ENCODE assay signal across 17 cellular contexts in the genomic region with DNA sequence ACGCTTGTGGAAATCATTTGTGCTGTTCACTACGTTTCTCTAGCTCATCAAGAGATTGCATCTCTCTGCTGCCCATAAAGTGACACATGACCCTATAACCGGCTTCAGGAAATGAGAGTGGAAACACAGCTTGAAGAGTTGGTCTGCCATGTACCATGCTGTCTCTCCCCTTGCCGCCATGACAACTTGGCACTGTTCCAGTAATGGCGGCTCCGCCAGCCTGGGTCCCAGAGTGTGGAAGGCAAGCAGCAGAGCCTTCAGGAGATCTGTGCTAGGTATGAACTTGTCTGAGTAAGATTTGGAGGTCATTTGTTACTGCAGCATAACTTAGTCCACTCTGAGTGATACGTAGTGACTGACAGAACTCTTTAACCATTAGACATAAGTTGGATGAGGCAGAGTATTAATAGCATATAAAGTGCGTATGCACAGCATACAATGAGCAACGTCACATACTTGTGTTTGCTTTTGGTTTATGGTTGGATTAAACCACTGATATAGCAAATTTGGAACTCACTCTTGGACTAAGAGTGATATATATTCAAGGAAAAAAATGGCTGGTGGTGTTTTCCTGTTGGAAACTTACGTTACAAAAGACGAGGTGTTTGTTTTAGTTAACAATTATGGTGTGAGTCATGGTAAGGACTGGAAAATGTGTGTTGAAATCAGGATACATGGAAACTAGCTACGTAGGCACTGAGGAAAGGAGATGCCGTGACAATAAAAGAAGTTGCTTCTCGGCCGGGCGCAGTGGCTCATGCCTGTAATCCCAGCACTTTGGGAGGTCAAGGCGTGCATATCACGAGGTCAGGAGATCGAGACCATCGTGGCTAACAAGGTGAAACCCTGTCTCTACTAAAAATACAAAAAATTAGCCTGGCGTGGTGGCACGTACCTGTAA. TPM values are rescaled to one million over a fixed set of nuclear protein-coding genes. Genes with fewer than 3 reads are reported as not detected.
DNase-seq lines count a peak whose midpoint lies in the region; TF ChIP-seq lines count a peak whose summit lies in the region.
"Had no signal": no experiment of that assay in that cellular context is flagged by ENCODE, and none has a peak within 500 bp of the region (broad histone marks: within the 10 kb centered on the region; RNA-seq: fewer than 3 reads in every experiment).

No MANE protein-coding gene starts in this region.

- peak overlapping the region; percentile 31 for H2AK5ac ChIP-seq in mesenchymal stem cell (ENCODE audit: low read length, severe bottlenecking)

- no peak overlapping the region for H2AFZ ChIP-seq in mesenchymal stem cell (ENCODE audit: low read depth, low read length)

- peak overlapping the region; percentile 34 to 90 for H3K18ac ChIP-seq in mesenchymal stem cell (ENCODE audit: low read depth in 1 of 2, low read length in 2 of 2)

- H3K9me3 ChIP-seq in mesenchymal stem cell (ENCODE audit: control insufficient read depth, low read length): no peaks in the 10 kb centered on the region
- H3K9me3 ChIP-seq: thyroid gland had no signal

- H3K36me3 ChIP-seq in brain microvascular endothelial cell (replicated peaks): no peaks in the 10 kb centered on the region
- H3K36me3 ChIP-seq in mesenchymal stem cell (ENCODE audit: control insufficient read depth in 1 of 2, insufficient read depth in 2 of 2, low read depth in 1 of 2, low read length in 2 of 2): no peaks in the 10 kb centered on the region
- H3K36me3 ChIP-seq: thyroid gland had no signal

- peaks cover 10% of the 10 kb centered on the region for H3K4me1 ChIP-seq in mesenchymal stem cell (ENCODE audit: control insufficient read depth, insufficient read depth, low read depth, low read length)

- no peak overlapping the region for H3K4me2 ChIP-seq in mesenchymal stem cell (ENCODE audit: low read length, poor library complexity, severe bottlenecking)

- H3K23ac ChIP-seq in mesenchymal stem cell (ENCODE audit: low read length in 2 of 2): no peak overlapping the region

- DNase-seq in DMS53 (lab: John Stamatoyannopoulos, UW) (peak; percentile 40), DMS53 treated with DMSO at 0.1 percent for 48 hours (lab: John Stamatoyannopoulos, UW; ENCODE audit: unreplicated experiment) (no peak), NCI-H1105 treated with DMSO at 0.1 percent for 48 hours (lab: John Stamatoyannopoulos, UW) (peak; percentile 35), brain microvascular endothelial cell (peak; percentile 71), mesenchymal stem cell (peak; percentile 95), mucosa of gallbladder (ENCODE audit: low spot score) (no peak)
- no peak for DNase-seq in stimulated activated CD4-positive, alpha-beta T cell treated with anti-CD3 and anti-CD28 coated beads, Interleukin-15, amount 100 ng/mL, for 24 hours
- no peak for DNase-seq in activated CD8-positive, alpha-beta memory T cell treated with anti-CD3 and anti-CD28 coated beads, Interleukin-2, amount 50 U/mL, for 4 hours
- DNase-seq: 8988T; activated CD4-positive, alpha-beta memory T cell treated with anti-CD3 and anti-CD28 coated beads, Interleukin-2, amount 10 ng/mL, durations not matched to agents 7 days and 5 days; DMS79 treated with DMSO at 0.1 percent for 48 hours; NCI-H2081 treated with DMSO at 0.1 percent for 48 hours; nephron progenitor cell; T-helper 9 cell; thyroid gland had no signal

- WGBS in mesenchymal stem cell: 72% methylated on average over 22 of the region's 22 CpGs

- TF ChIP-seq CTCF in brain microvascular endothelial cell (IDR thresholded peaks at IDR 0.05; ENCODE audit: low read depth, low read length, missing control alignments): no peak

- H3K4me3 ChIP-seq in brain microvascular endothelial cell (ENCODE audit: low read depth, low read length): no peak overlapping the region
- no peak overlapping the region for H3K4me3 ChIP-seq in mesenchymal stem cell (ENCODE audit: insufficient read depth in 1 of 2, low read depth in 1 of 2, low read length in 2 of 2)
- H3K4me3 ChIP-seq: skin epidermis, thyroid gland had no signal

- H2BK120ac ChIP-seq in mesenchymal stem cell (ENCODE audit: low read depth, low read length): no peak overlapping the region

- peak overlapping the region; percentile 76 for H4K91ac ChIP-seq in mesenchymal stem cell (ENCODE audit: low read length)

- H3K4ac ChIP-seq in mesenchymal stem cell (ENCODE audit: low read depth in 1 of 2, low read length in 2 of 2): peak overlapping the region in 1 of 2 experiments; percentile 27

- H3K27ac ChIP-seq in brain microvascular endothelial cell (peak overlapping the region; percentile 39), mesenchymal stem cell (ENCODE audit: low read length, poor library complexity, severe bottlenecking) (peak overlapping the region; percentile 21)
- H3K27ac ChIP-seq: thyroid gland had no signal

- H3K14ac ChIP-seq in mesenchymal stem cell (ENCODE audit: low read length in 2 of 2): no peak overlapping the region

- no peak overlapping the region for H2BK15ac ChIP-seq in mesenchymal stem cell (ENCODE audit: low read depth, poor library complexity, severe bottlenecking)

- peak overlapping the region; percentile 23 for H3K9ac ChIP-seq in mesenchymal stem cell (ENCODE audit: low read length)

- H2BK5ac ChIP-seq in mesenchymal stem cell (ENCODE audit: low read depth, low read length, poor library complexity, severe bottlenecking): no peak overlapping the region

- H3K79me1 ChIP-seq in mesenchymal stem cell (replicated peaks; ENCODE audit: low read length, poor library complexity, severe bottlenecking): no peaks in the 10 kb centered on the region

- H4K8ac ChIP-seq in mesenchymal stem cell (ENCODE audit: low read length): peak overlapping the region; percentile 86

- H3K27me3 ChIP-seq in brain microvascular endothelial cell (replicated peaks): no peaks in the 10 kb centered on the region
- H3K27me3 ChIP-seq in mesenchymal stem cell (ENCODE audit: control insufficient read depth in 1 of 2, insufficient read depth in 1 of 2, low read length in 2 of 2): no peaks in the 10 kb centered on the region
- H3K27me3 ChIP-seq: thyroid gland had no signal

- in situ Hi-C loops in brain microvascular endothelial cell (cut with HindIII; ENCODE audit: low pct_ligation_motif_present, low sequenced_read_pairs): loop anchor here (25.0 kb wide), 1 partner anchor 198 kb away; no protein-coding TSS in a partner anchor

- H2BK12ac ChIP-seq in mesenchymal stem cell (ENCODE audit: low read length in 2 of 2): peak overlapping the region in 1 of 2 experiments; percentile 11

RNA-seq across cellular contexts. Expression of gene PMP22, which starts 24.4 kb away (rescaled TPM):
- 74.0 TPM for polyA plus RNA-seq in mesenchymal stem cell (2013, experiment 1 of 2)
- 79.1 TPM for polyA plus RNA-seq in mesenchymal stem cell (2013, experiment 2 of 2)
- 61.4 TPM for total RNA-seq in mucosa of gallbladder
- total RNA-seq: activated CD4-positive, alpha-beta memory T cell treated with anti-CD3 and anti-CD28 coated beads, Interleukin-2, amount 10 ng/mL, durations not matched to agents 7 days and 5 days had no signal
- polyA plus RNA-seq: IgD-negative memory B cell had no signal

RNA-seq across cellular contexts. Expression of gene TEKT3, which starts 51.9 kb away (rescaled TPM):
- polyA plus RNA-seq in mesenchymal stem cell (2013, experiment 1 of 2): 0.73 TPM
- polyA plus RNA-seq in mesenchymal stem cell (2013, experiment 2 of 2): 1.1 TPM
- total RNA-seq in mucosa of gallbladder: 1.2 TPM
- polyA plus RNA-seq: IgD-negative memory B cell had no signal

Comparison
In these comparisons a context has a peak if more than half of its experiments do, and no peak if none do; other contexts are left out.
1. DNase-seq: peak in DMS53 (single experiment), NCI-H1105 treated with DMSO at 0.1 percent for 48 hours (single experiment), brain microvascular endothelial cell (single experiment) and mesenchymal stem cell (single experiment); none in DMS53 treated with DMSO at 0.1 percent for 48 hours (single experiment), stimulated activated CD4-positive, alpha-beta T cell treated with anti-CD3 and anti-CD28 coated beads, Interleukin-15, amount 100 ng/mL, for 24 hours (single experiment), activated CD8-positive, alpha-beta memory T cell treated with anti-CD3 and anti-CD28 coated beads, Interleukin-2, amount 50 U/mL, for 4 hours (single experiment) and mucosa of gallbladder (single experiment).